ENCODE assay signal across 9 cellular contexts in genomic region chr15:90915216-90915807, GRCh38. TPM values are rescaled to one million over a fixed set of nuclear protein-coding genes. Genes with fewer than 3 reads are reported as not detected.
A peak's percentile ranks its signal among the peaks of the same experiment; 100 is the strongest.
DNase-seq lines count a peak whose midpoint lies in the region; ATAC-seq and TF ChIP-seq lines count a peak whose summit lies in the region.
"Had no signal": no experiment of that assay in that cellular context is flagged by ENCODE, and none has a peak within 500 bp of the region (broad histone marks: within the 10 kb centered on the region; RNA-seq: fewer than 3 reads in every experiment).

No MANE protein-coding gene starts in this region.

- no peak overlapping the region for H3K4me2 ChIP-seq in smooth muscle cell

- 91 to 94% methylated on average over 5 to 7 of the region's 7 CpGs for WGBS in endodermal cell (ENCODE audit: insufficient coverage in 1 of 2, insufficient read length in 1 of 2), 2 experiments
- 88% methylated on average over 7 of the region's 7 CpGs for WGBS in smooth muscle cell (ENCODE audit: low lambda C conversion rate)

- no peak for DNase-seq in activated CD4-positive, alpha-beta memory T cell treated with anti-CD3 and anti-CD28 coated beads, Interleukin-2, amount 10 ng/mL, durations not matched to agents 7 days and 5 days
- no peak for DNase-seq in activated CD4-positive, alpha-beta memory T cell treated with anti-CD3 and anti-CD28 coated beads for 36 hours
- DNase-seq in endodermal cell, result no peak
- DNase-seq in smooth muscle cell (lab: John Stamatoyannopoulos, UW; ENCODE audit: unreplicated experiment), result no peak
- DNase-seq in anterior cingulate cortex (lab: John Stamatoyannopoulos, UW), result no peak
- DNase-seq: EL, erythroblast, NCI-H146 had no signal

- H3K9me3 ChIP-seq in endodermal cell (ENCODE audit: control insufficient read depth, low read length) (no peaks in the 10 kb centered on the region), smooth muscle cell (replicated peaks; ENCODE audit: low read depth) (no peaks in the 10 kb centered on the region)

- H3K4me1 ChIP-seq in endodermal cell (ENCODE audit: control insufficient read depth, insufficient read depth, low read length), result no peaks in the 10 kb centered on the region
- no peaks in the 10 kb centered on the region for H3K4me1 ChIP-seq in smooth muscle cell (ENCODE audit: low read depth)

- H3K4me3 ChIP-seq in endodermal cell (ENCODE audit: low read length), result no peak overlapping the region
- H3K4me3 ChIP-seq in smooth muscle cell, result no peak overlapping the region

- no peak for TF ChIP-seq CTCF in endodermal cell (conservative IDR thresholded peaks at IDR 0.05)
- no peak for TF ChIP-seq CTCF in smooth muscle cell (IDR thresholded peaks at IDR 0.05; ENCODE audit: borderline replicate concordance, insufficient read depth, poor library complexity, severe bottlenecking)

- CTCF ChIA-PET in activated CD4-positive, alpha-beta memory T cell treated with anti-CD3 and anti-CD28 coated beads, Interleukin-2, amount 10 ng/mL, durations not matched to agents 7 days and 5 days (lab: Charles Lee), result interaction anchor here (1.8 kb wide), 1 partner anchor 17 kb away, joined by 10 read pairs; the partner anchor contains the start of gene HDDC3
- CTCF ChIA-PET in activated CD4-positive, alpha-beta memory T cell treated with anti-CD3 and anti-CD28 coated beads for 36 hours (lab: Charles Lee), result interaction anchor here (1.8 kb wide), 1 partner anchor 17 kb away, joined by 5 read pairs; the partner anchor contains the start of gene HDDC3

- H3K36me3 ChIP-seq in endodermal cell (ENCODE audit: control insufficient read depth, insufficient read depth, low read length), result peaks cover 53% of the 10 kb centered on the region
- no peaks in the 10 kb centered on the region for H3K36me3 ChIP-seq in smooth muscle cell (ENCODE audit: low read depth)

- no peaks in the 10 kb centered on the region for H3K9me3 Mint-ChIP-seq in activated CD4-positive, alpha-beta memory T cell treated with anti-CD3 and anti-CD28 coated beads, Interleukin-2, amount 10 ng/mL, durations not matched to agents 7 days and 5 days
- H3K9me3 Mint-ChIP-seq in activated CD4-positive, alpha-beta memory T cell treated with anti-CD3 and anti-CD28 coated beads for 36 hours, result no peaks in the 10 kb centered on the region
- H3K9me3 Mint-ChIP-seq in endodermal cell, result no peaks in the 10 kb centered on the region

- H3K27me3 ChIP-seq in endodermal cell (ENCODE audit: control insufficient read depth, insufficient read depth, low read length, poor library complexity, severe bottlenecking), result no peaks in the 10 kb centered on the region
- H3K27me3 ChIP-seq in smooth muscle cell (ENCODE audit: low read depth), result no peaks in the 10 kb centered on the region

- no peak for ATAC-seq in HG03025 (IDR thresholded peaks at IDR 0.05; ENCODE audit: low FRiP score, unreplicated experiment)

- H3K27ac ChIP-seq in endodermal cell (ENCODE audit: low read depth, low read length) (no peak overlapping the region), smooth muscle cell (ENCODE audit: low read depth) (peak overlapping the region; percentile 7)

- intact Hi-C loops in activated CD4-positive, alpha-beta memory T cell treated with anti-CD3 and anti-CD28 coated beads for 36 hours (cut with micrococcal nuclease), result no loop called here

- H3K9ac ChIP-seq in endodermal cell (ENCODE audit: extremely low read depth, low read length, poor library complexity, severe bottlenecking) (no peak overlapping the region), smooth muscle cell (ENCODE audit: low read depth) (no peak overlapping the region)

- peak overlapping the region; percentile 21 for H3K27ac Mint-ChIP-seq in activated CD4-positive, alpha-beta memory T cell treated with anti-CD3 and anti-CD28 coated beads, Interleukin-2, amount 10 ng/mL, durations not matched to agents 7 days and 5 days
- H3K27ac Mint-ChIP-seq in activated CD4-positive, alpha-beta memory T cell treated with anti-CD3 and anti-CD28 coated beads for 36 hours, result no peak overlapping the region
- H3K27ac Mint-ChIP-seq in endodermal cell, result peak overlapping the region; percentile 75

- POLR2A ChIA-PET in activated CD4-positive, alpha-beta memory T cell treated with anti-CD3 and anti-CD28 coated beads, Interleukin-2, amount 10 ng/mL, durations not matched to agents 7 days and 5 days (lab: Charles Lee), result interaction anchor here (2.7 kb wide), 1 partner anchor 12 kb away, joined by 17 read pairs; the partner anchor contains the start of gene MAN2A2
- POLR2A ChIA-PET in activated CD4-positive, alpha-beta memory T cell treated with anti-CD3 and anti-CD28 coated beads for 36 hours (lab: Charles Lee), result no interaction called here

- H3K4me1 Mint-ChIP-seq in activated CD4-positive, alpha-beta memory T cell treated with anti-CD3 and anti-CD28 coated beads, Interleukin-2, amount 10 ng/mL, durations not matched to agents 7 days and 5 days, result no peaks in the 10 kb centered on the region
- H3K4me1 Mint-ChIP-seq in activated CD4-positive, alpha-beta memory T cell treated with anti-CD3 and anti-CD28 coated beads for 36 hours (ENCODE audit: low read depth), result no peaks in the 10 kb centered on the region
- no peaks in the 10 kb centered on the region for H3K4me1 Mint-ChIP-seq in endodermal cell

- H3F3A ChIP-seq in smooth muscle cell (ENCODE audit: low read depth), result no peaks in the 10 kb centered on the region

- no peak overlapping the region for H3K4me3 Mint-ChIP-seq in activated CD4-positive, alpha-beta memory T cell treated with anti-CD3 and anti-CD28 coated beads, Interleukin-2, amount 10 ng/mL, durations not matched to agents 7 days and 5 days
- H3K4me3 Mint-ChIP-seq in activated CD4-positive, alpha-beta memory T cell treated with anti-CD3 and anti-CD28 coated beads for 36 hours, result no peak overlapping the region
- no peak overlapping the region for H3K4me3 Mint-ChIP-seq in endodermal cell

- H2AFZ ChIP-seq in smooth muscle cell (ENCODE audit: low read depth), result no peak overlapping the region

- no peaks in the 10 kb centered on the region for H3K27me3 Mint-ChIP-seq in activated CD4-positive, alpha-beta memory T cell treated with anti-CD3 and anti-CD28 coated beads, Interleukin-2, amount 10 ng/mL, durations not matched to agents 7 days and 5 days
- H3K27me3 Mint-ChIP-seq in activated CD4-positive, alpha-beta memory T cell treated with anti-CD3 and anti-CD28 coated beads for 36 hours, result no peaks in the 10 kb centered on the region
- no peaks in the 10 kb centered on the region for H3K27me3 Mint-ChIP-seq in endodermal cell (ENCODE audit: insufficient read depth)

- H3K79me2 ChIP-seq in smooth muscle cell (ENCODE audit: low read depth), result no peaks in the 10 kb centered on the region

- H4K20me1 ChIP-seq in smooth muscle cell (ENCODE audit: low read depth), result no peaks in the 10 kb centered on the region

- H3K36me3 Mint-ChIP-seq in activated CD4-positive, alpha-beta memory T cell treated with anti-CD3 and anti-CD28 coated beads, Interleukin-2, amount 10 ng/mL, durations not matched to agents 7 days and 5 days (ENCODE audit: low read depth), result peaks cover 80% of the 10 kb centered on the region
- H3K36me3 Mint-ChIP-seq in activated CD4-positive, alpha-beta memory T cell treated with anti-CD3 and anti-CD28 coated beads for 36 hours, result peaks cover 63% of the 10 kb centered on the region
- peaks cover 41% of the 10 kb centered on the region for H3K36me3 Mint-ChIP-seq in endodermal cell (ENCODE audit: low read depth)

RNA-seq across cellular contexts. Expression of gene MAN2A2, which starts 12.2 kb away (rescaled TPM):
- total RNA-seq in activated CD4-positive, alpha-beta memory T cell treated with anti-CD3 and anti-CD28 coated beads, Interleukin-2, amount 10 ng/mL, durations not matched to agents 7 days and 5 days, result 100 to 1,000 TPM; 132 to 133 TPM
- total RNA-seq in activated CD4-positive, alpha-beta memory T cell treated with anti-CD3 and anti-CD28 coated beads for 36 hours, result 10 to 100 TPM; 98.1 to 99.2 TPM
- total RNA-seq in endodermal cell (10 to 100 TPM; 41.0 to 62.9 TPM), smooth muscle cell (7.1 and 11.0 TPM in 2 replicates)
- 43.7 TPM for polyA plus RNA-seq in endodermal cell (2013, experiment 1 of 2)
- 41.1 TPM for polyA plus RNA-seq in endodermal cell (2013, experiment 2 of 2)
- polyA plus RNA-seq in smooth muscle cell, result 9.7 and 15.3 TPM in 2 replicates

RNA-seq across cellular contexts. Expression of gene HDDC3, which starts 17.0 kb away (rescaled TPM):
- total RNA-seq in activated CD4-positive, alpha-beta memory T cell treated with anti-CD3 and anti-CD28 coated beads, Interleukin-2, amount 10 ng/mL, durations not matched to agents 7 days and 5 days, result 10 to 100 TPM; 37.6 to 41.7 TPM
- total RNA-seq in activated CD4-positive, alpha-beta memory T cell treated with anti-CD3 and anti-CD28 coated beads for 36 hours, result 10 to 100 TPM; 45.0 to 45.8 TPM
- total RNA-seq in endodermal cell (10 to 100 TPM; 15.3 to 21.5 TPM), smooth muscle cell (10.0 and 16.0 TPM in 2 replicates)
- polyA plus RNA-seq in endodermal cell (2013, experiment 1 of 2), result 18.1 TPM
- polyA plus RNA-seq in endodermal cell (2013, experiment 2 of 2), result 14.4 TPM
- 15.5 and 16.3 TPM in 2 replicates for polyA plus RNA-seq in smooth muscle cell

RNA-seq across cellular contexts. Expression of gene UNC45A, which starts 19.8 kb away (rescaled TPM):
- total RNA-seq in activated CD4-positive, alpha-beta memory T cell treated with anti-CD3 and anti-CD28 coated beads, Interleukin-2, amount 10 ng/mL, durations not matched to agents 7 days and 5 days, result 10 to 100 TPM; 71.3 to 75.2 TPM
- 10 to 100 TPM; 71.1 to 74.3 TPM for total RNA-seq in activated CD4-positive, alpha-beta memory T cell treated with anti-CD3 and anti-CD28 coated beads for 36 hours
- 10 to 100 TPM; 92.5 to 96.6 TPM for total RNA-seq in endodermal cell
- 54.1 TPM for polyA plus RNA-seq in endodermal cell (2013, experiment 1 of 2)
- polyA plus RNA-seq in endodermal cell (2013, experiment 2 of 2), result 47.9 TPM
- 43.6 and 57.5 TPM in 2 replicates for total RNA-seq in smooth muscle cell
- polyA plus RNA-seq in smooth muscle cell, result 66.6 and 68.4 TPM in 2 replicates

RNA-seq across cellular contexts. Expression of gene FES, which starts 31.0 kb away (rescaled TPM):
- total RNA-seq in activated CD4-positive, alpha-beta memory T cell treated with anti-CD3 and anti-CD28 coated beads, Interleukin-2, amount 10 ng/mL, durations not matched to agents 7 days and 5 days, result 10 to 100 TPM; 31.2 to 32.4 TPM
- 10 to 100 TPM; 18.0 to 21.1 TPM for total RNA-seq in activated CD4-positive, alpha-beta memory T cell treated with anti-CD3 and anti-CD28 coated beads for 36 hours
- 10 to 100 TPM; 25.9 to 29.9 TPM for total RNA-seq in endodermal cell
- polyA plus RNA-seq in endodermal cell (2013, experiment 1 of 2), result 6.0 TPM
- 4.3 TPM for polyA plus RNA-seq in endodermal cell (2013, experiment 2 of 2)
- 4.9 and 6.3 TPM in 2 replicates for total RNA-seq in smooth muscle cell
- 6.2 and 8.2 TPM in 2 replicates for polyA plus RNA-seq in smooth muscle cell

RNA-seq across cellular contexts. Expression of gene RCCD1, which starts 39.4 kb away (rescaled TPM):
- 10 to 100 TPM; 31.3 to 32.8 TPM for total RNA-seq in activated CD4-positive, alpha-beta memory T cell treated with anti-CD3 and anti-CD28 coated beads, Interleukin-2, amount 10 ng/mL, durations not matched to agents 7 days and 5 days
- 10 to 100 TPM; 39.9 to 41.4 TPM for total RNA-seq in activated CD4-positive, alpha-beta memory T cell treated with anti-CD3 and anti-CD28 coated beads for 36 hours
- 10 to 100 TPM; 19.8 to 20.9 TPM for total RNA-seq in endodermal cell
- polyA plus RNA-seq in endodermal cell (2013, experiment 1 of 2), result 20.6 TPM
- polyA plus RNA-seq in endodermal cell (2013, experiment 2 of 2), result 16.9 TPM
- 4.4 and 5.8 TPM in 2 replicates for total RNA-seq in smooth muscle cell
- polyA plus RNA-seq in smooth muscle cell, result 9.2 and 14.8 TPM in 2 replicates
